Comparison of ENCODE assay signal across 8 cellular contexts in the genomic region with DNA sequence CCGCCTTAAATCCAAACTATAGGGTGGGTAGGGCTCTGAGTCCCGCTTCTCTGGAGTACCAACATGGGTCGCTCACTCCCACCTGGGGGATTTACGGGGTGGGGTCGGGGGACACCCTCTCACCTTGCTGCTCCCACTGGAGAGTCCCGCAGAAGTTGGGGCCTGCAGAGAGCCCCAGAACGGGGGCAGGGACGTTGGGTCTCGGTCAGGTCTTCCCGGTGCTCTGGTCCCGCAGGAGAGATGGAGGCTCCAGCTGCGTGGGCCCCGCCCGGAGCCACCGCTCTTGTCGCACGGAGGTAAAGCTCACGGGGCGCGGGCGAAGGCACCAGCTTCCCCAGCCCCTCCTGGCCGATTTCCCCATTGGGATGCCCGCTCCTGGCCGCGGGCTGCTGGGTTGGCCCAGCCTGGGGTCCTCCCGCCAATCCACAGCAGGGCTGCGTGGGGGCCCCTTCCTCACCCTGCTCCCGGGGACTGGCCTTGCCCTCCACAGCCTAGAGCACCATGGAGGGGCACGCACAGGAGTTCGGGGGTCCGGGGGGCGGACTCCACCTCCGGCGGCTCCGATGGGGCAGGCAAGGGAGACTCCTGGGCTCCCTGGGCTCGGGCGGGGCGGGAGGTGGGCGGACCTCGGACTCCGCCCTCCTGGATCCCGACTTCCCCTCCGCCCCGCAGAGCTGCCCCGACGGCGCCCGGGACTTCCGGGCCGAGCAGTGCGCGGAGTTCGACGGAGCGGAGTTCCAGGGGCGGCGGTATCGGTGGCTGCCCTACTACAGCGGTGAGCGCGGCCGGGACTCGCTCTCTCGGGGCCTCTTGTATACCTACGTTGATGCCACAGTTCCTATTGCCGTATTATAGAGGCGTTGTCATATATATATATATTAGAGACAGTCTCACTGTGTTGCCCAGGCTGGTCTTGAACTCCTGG. TPM values are rescaled to one million over a fixed set of nuclear protein-coding genes. Genes with fewer than 3 reads are reported as not detected.
DNase-seq lines count a peak whose midpoint lies in the region; ATAC-seq and TF ChIP-seq lines count a peak whose summit lies in the region.

No MANE protein-coding gene starts in this region.

- peak overlapping the region; percentile 92 for H3K4me3 Mint-ChIP-seq in HFFc6

- H3K36me3 ChIP-seq in right atrium auricular region, result no peaks in the 10 kb centered on the region

- H3K27me3 ChIP-seq in right atrium auricular region, result no peaks in the 10 kb centered on the region

- H3K36me3 Mint-ChIP-seq in HFFc6 (ENCODE audit: low read depth), result no peaks in the 10 kb centered on the region

- TF ChIP-seq CTCF in HFFc6 (IDR thresholded peaks at IDR 0.05), result no peak
- TF ChIP-seq CTCF in right atrium auricular region (IDR thresholded peaks at IDR 0.05), result no peak

- H3K9me3 ChIP-seq in right atrium auricular region, result no peaks in the 10 kb centered on the region

- peak overlapping the region; percentile 42 to 54 for H3K4me3 ChIP-seq in right atrium auricular region

- peaks cover 0 to 14% of the 10 kb centered on the region in 2 donors for H3K4me1 ChIP-seq in right atrium auricular region

- DNase-seq in EH (ENCODE audit: low read depth) (peak; percentile 50), HFFc6 (peak; percentile 35), NOMO-1 treated with dmso at 0.1 percent for 144 hours (lab: John Stamatoyannopoulos, UW; ENCODE audit: unreplicated experiment) (peak; percentile 68), activated gamma-delta T cell treated with Interleukin-2 at 50 U/mL for 16 hours (peak; percentile 27), right atrium auricular region (ENCODE audit: low spot score) (no peak), COR-L47 (lab: John Stamatoyannopoulos, UW) (no peak)
- peak; percentile 12 to 15 for DNase-seq in stimulated activated CD4-positive, alpha-beta T cell treated with anti-CD3 and anti-CD28 coated beads, Interleukin-15, amount 100 ng/mL, for 1 hour (ENCODE audit: low read depth in 1 of 2, low spot score in 1 of 2)

- H3K9me3 Mint-ChIP-seq in HFFc6, result no peaks in the 10 kb centered on the region

- peaks cover 10% of the 10 kb centered on the region for H3K27me3 Mint-ChIP-seq in HFFc6 (ENCODE audit: insufficient read depth)

- no peak for ATAC-seq in HG03460 (IDR thresholded peaks at IDR 0.05; ENCODE audit: unreplicated experiment)

- no peak overlapping the region for H3K27ac Mint-ChIP-seq in HFFc6

- H3K4me1 Mint-ChIP-seq in HFFc6 (ENCODE audit: low read depth), result peaks cover 37% of the 10 kb centered on the region

- H3K27ac ChIP-seq in right atrium auricular region, result no peak overlapping the region

RNA-seq across cellular contexts. Expression of a gene that starts 8.4 kb away (rescaled TPM):
- 1 to 10 TPM; 1.5 to 3.0 (median 2.3) TPM for total RNA-seq in HFFc6 (2021; fragmentation: NEBNext Ultra II Directional; extraction: Animal tissue kit (Norgen Biotek cat#: 25700))
- 1 to 10 TPM; 5.1 to 6.7 TPM for total RNA-seq in right atrium auricular region

Comparison
In these comparisons a context has a peak if more than half of its experiments do, and no peak if none do; other contexts are left out.
1. DNase-seq: peak in EH (single experiment), HFFc6 (single experiment), NOMO-1 treated with dmso at 0.1 percent for 144 hours (single experiment), activated gamma-delta T cell treated with Interleukin-2 at 50 U/mL for 16 hours (single experiment) and stimulated activated CD4-positive, alpha-beta T cell treated with anti-CD3 and anti-CD28 coated beads, Interleukin-15, amount 100 ng/mL, for 1 hour (2 of 2); none in right atrium auricular region (single experiment) and COR-L47 (single experiment).